In genomic region chr17:45289316-45290268, GRCh38 we compare ENCODE assay signal across 15 cellular contexts. TPM values are rescaled to one million over a fixed set of nuclear protein-coding genes. Genes with fewer than 3 reads are reported as not detected.
DNase-seq lines count a peak whose midpoint lies in the region; ATAC-seq lines count a peak whose summit lies in the region.
"Had no signal": no experiment of that assay in that cellular context is flagged by ENCODE, and none has a peak within 500 bp of the region (broad histone marks: within the 10 kb centered on the region; RNA-seq: fewer than 3 reads in every experiment).

No MANE protein-coding gene starts in this region.

- no peaks in the 10 kb centered on the region for H3K9me3 Mint-ChIP-seq in activated CD4-positive, alpha-beta T cell treated with anti-CD3 and anti-CD28 coated beads, Interleukin-2, amount 10 ng/mL, durations not matched to agents 7 days and 5 days
- H3K9me3 Mint-ChIP-seq in T-cell: no peaks in the 10 kb centered on the region
- H3K9me3 Mint-ChIP-seq in stimulated activated memory B cell treated with anti-CD40 and anti-IgM and Interleukin-4, amounts not matched to agents 10 μg/mL and 1 μg/mL and 100 μg/mL, for 72 hours: no peaks in the 10 kb centered on the region

- intact Hi-C loops in right cardiac atrium (cut with DNase I): no loop called here

- WGBS in right cardiac atrium: 66% methylated on average over 15 of the region's 15 CpGs

- H3K9me3 ChIP-seq in right cardiac atrium (ENCODE audit: control insufficient read depth, low read length): no peaks in the 10 kb centered on the region
- H3K9me3 ChIP-seq: ovary had no signal

- H3K27ac ChIP-seq in right cardiac atrium (ENCODE audit: low read length): peak overlapping the region; percentile 48
- H3K27ac ChIP-seq: epithelial cell of prostate, ovary had no signal

- POLR2A ChIA-PET in activated CD4-positive, alpha-beta T cell treated with anti-CD3 and anti-CD28 coated beads, Interleukin-2, amount 10 ng/mL, durations not matched to agents 7 days and 5 days (lab: Charles Lee): no interaction called here
- POLR2A ChIA-PET in T-cell (lab: Charles Lee): no interaction called here

- peaks cover 49% of the 10 kb centered on the region for H3K4me1 Mint-ChIP-seq in activated CD4-positive, alpha-beta T cell treated with anti-CD3 and anti-CD28 coated beads, Interleukin-2, amount 10 ng/mL, durations not matched to agents 7 days and 5 days
- H3K4me1 Mint-ChIP-seq in T-cell: peaks cover 22 to 38% (median 28%) of the 10 kb centered on the region in 3 donors
- peaks cover 68% of the 10 kb centered on the region for H3K4me1 Mint-ChIP-seq in stimulated activated memory B cell treated with anti-CD40 and anti-IgM and Interleukin-4, amounts not matched to agents 10 μg/mL and 1 μg/mL and 100 μg/mL, for 72 hours

- CTCF ChIA-PET in activated CD4-positive, alpha-beta T cell treated with anti-CD3 and anti-CD28 coated beads, Interleukin-2, amount 10 ng/mL, durations not matched to agents 7 days and 5 days (lab: Charles Lee): interaction anchor here (0.6 to 4.0 kb wide), 5 partner anchors 12 to 364 kb away, joined by 3 to 24 read pairs (median 3); no protein-coding TSS in a partner anchor
- CTCF ChIA-PET in T-cell (lab: Charles Lee): interaction anchor here in 1 of 2 donors (0.8 to 1.0 kb wide), 2 partner anchors 13 to 96 kb away, joined by 3 read pairs; no protein-coding TSS in a partner anchor

- no peaks in the 10 kb centered on the region for H3K27me3 ChIP-seq in right cardiac atrium (ENCODE audit: control insufficient read depth, insufficient read depth)
- H3K27me3 ChIP-seq: ovary had no signal

- H3K4me1 ChIP-seq in right cardiac atrium (ENCODE audit: control insufficient read depth, insufficient read depth, low read length): peaks cover 36% of the 10 kb centered on the region

- ATAC-seq in T-cell (replicated peaks in 1 of 4) (no peak), right cardiac atrium (no peak), HG03457 (IDR thresholded peaks at IDR 0.05; ENCODE audit: unreplicated experiment) (no peak), GM19328 (IDR thresholded peaks at IDR 0.05; ENCODE audit: unreplicated experiment) (no peak)
- no peak for ATAC-seq in stimulated activated memory B cell treated with anti-CD40 and anti-IgM and Interleukin-4, amounts not matched to agents 10 μg/mL and 1 μg/mL and 100 μg/mL, for 72 hours

- H3K4me3 ChIP-seq in right cardiac atrium (ENCODE audit: low read length): no peak overlapping the region
- H3K4me3 ChIP-seq: ovary had no signal

- H3K4me3 Mint-ChIP-seq in activated CD4-positive, alpha-beta T cell treated with anti-CD3 and anti-CD28 coated beads, Interleukin-2, amount 10 ng/mL, durations not matched to agents 7 days and 5 days: no peak overlapping the region
- H3K4me3 Mint-ChIP-seq in T-cell: no peak overlapping the region
- no peak overlapping the region for H3K4me3 Mint-ChIP-seq in stimulated activated memory B cell treated with anti-CD40 and anti-IgM and Interleukin-4, amounts not matched to agents 10 μg/mL and 1 μg/mL and 100 μg/mL, for 72 hours

- no peak for DNase-seq in activated CD4-positive, alpha-beta T cell treated with anti-CD3 and anti-CD28 coated beads, Interleukin-2, amount 10 ng/mL, durations not matched to agents 7 days and 5 days
- DNase-seq in activated CD4-positive, alpha-beta T cell treated with anti-CD3 and anti-CD28 coated beads for 4 hours: no peak
- no peak for DNase-seq in T-cell
- DNase-seq in right cardiac atrium: peak in 1 of 3 donors; percentile 29
- DNase-seq in NK-92 treated with Interleukin-12 subunit alpha and Interleukin-12 subunit beta, amount 100 ng/mL, for 24 hours (lab: John Stamatoyannopoulos, UW): no peak
- DNase-seq: KBM-7, NCI-H226, ovary had no signal

- H3K36me3 Mint-ChIP-seq in activated CD4-positive, alpha-beta T cell treated with anti-CD3 and anti-CD28 coated beads, Interleukin-2, amount 10 ng/mL, durations not matched to agents 7 days and 5 days (ENCODE audit: low read depth): peaks cover 45% of the 10 kb centered on the region
- H3K36me3 Mint-ChIP-seq in T-cell: peaks cover 24% of the 10 kb centered on the region
- peaks cover 74% of the 10 kb centered on the region for H3K36me3 Mint-ChIP-seq in stimulated activated memory B cell treated with anti-CD40 and anti-IgM and Interleukin-4, amounts not matched to agents 10 μg/mL and 1 μg/mL and 100 μg/mL, for 72 hours

- H3K27ac Mint-ChIP-seq in activated CD4-positive, alpha-beta T cell treated with anti-CD3 and anti-CD28 coated beads, Interleukin-2, amount 10 ng/mL, durations not matched to agents 7 days and 5 days: peak overlapping the region; percentile 57
- peak overlapping the region; percentile 16 to 19 for H3K27ac Mint-ChIP-seq in T-cell
- H3K27ac Mint-ChIP-seq in stimulated activated memory B cell treated with anti-CD40 and anti-IgM and Interleukin-4, amounts not matched to agents 10 μg/mL and 1 μg/mL and 100 μg/mL, for 72 hours: peak overlapping the region; percentile 75

- H3K27me3 Mint-ChIP-seq in activated CD4-positive, alpha-beta T cell treated with anti-CD3 and anti-CD28 coated beads, Interleukin-2, amount 10 ng/mL, durations not matched to agents 7 days and 5 days: no peaks in the 10 kb centered on the region
- H3K27me3 Mint-ChIP-seq in T-cell: no peaks in the 10 kb centered on the region
- no peaks in the 10 kb centered on the region for H3K27me3 Mint-ChIP-seq in stimulated activated memory B cell treated with anti-CD40 and anti-IgM and Interleukin-4, amounts not matched to agents 10 μg/mL and 1 μg/mL and 100 μg/mL, for 72 hours

RNA-seq across cellular contexts. Expression of gene MAP3K14, which starts 27.2 kb away (rescaled TPM):
- 10 to 100 TPM; 25.8 to 26.0 TPM for total RNA-seq in activated CD4-positive, alpha-beta T cell treated with anti-CD3 and anti-CD28 coated beads, Interleukin-2, amount 10 ng/mL, durations not matched to agents 7 days and 5 days
- 10 to 100 TPM; 34.4 to 49.8 (median 42.8) TPM for total RNA-seq in T-cell
- 10 to 100 TPM; 12.2 to 17.1 (median 15.1) TPM for total RNA-seq in right cardiac atrium
- polyA plus RNA-seq in right cardiac atrium: 10.8 TPM

RNA-seq across cellular contexts. Expression of gene SPATA32, which starts 27.7 kb away (rescaled TPM):
- under 1 TPM; 0.27 to 0.67 TPM for total RNA-seq in activated CD4-positive, alpha-beta T cell treated with anti-CD3 and anti-CD28 coated beads, Interleukin-2, amount 10 ng/mL, durations not matched to agents 7 days and 5 days
- total RNA-seq in T-cell: under 1 TPM in 4 of 5 donors, not detected in 1; 0.37 to 0.55 (median 0.42) TPM
- total RNA-seq in right cardiac atrium: not detected
- not detected for polyA plus RNA-seq in right cardiac atrium
- total RNA-seq: G401, ureter had no signal
- polyA plus RNA-seq: AG04450, ovary had no signal

Comparison
In these comparisons a context has a peak if more than half of its experiments do, and no peak if none do; other contexts are left out.
1. H3K27ac Mint-ChIP-seq: peak in every context shown above with its lines; median percentile 75 in stimulated activated memory B cell treated with anti-CD40 and anti-IgM and Interleukin-4, amounts not matched to agents 10 μg/mL and 1 μg/mL and 100 μg/mL, for 72 hours; 57 in activated CD4-positive, alpha-beta T cell treated with anti-CD3 and anti-CD28 coated beads, Interleukin-2, amount 10 ng/mL, durations not matched to agents 7 days and 5 days; 18 in T-cell.